12 cellular contexts compared by ENCODE assay signal in the genomic region with DNA sequence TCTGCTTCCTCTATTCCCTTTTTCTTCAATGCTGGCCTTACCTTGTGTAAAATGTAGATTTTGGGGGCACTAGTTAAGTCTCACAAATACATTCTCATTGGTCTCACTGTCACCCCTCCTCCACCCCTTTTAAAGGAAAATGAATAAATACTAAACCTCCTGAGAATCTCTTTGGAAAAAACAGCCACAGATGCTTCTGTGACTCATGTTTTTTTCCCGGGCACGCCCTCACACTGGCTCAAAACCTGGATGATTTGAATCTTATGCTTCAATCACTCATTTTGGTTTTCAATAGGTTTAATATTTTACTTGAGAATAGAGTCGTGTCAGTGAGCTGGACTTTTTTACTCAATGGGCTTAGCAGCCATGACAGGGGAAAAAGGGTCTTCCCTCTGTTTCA.
DNase-seq lines count a peak whose midpoint lies in the region; ATAC-seq, FAIRE-seq and TF ChIP-seq lines count a peak whose summit lies in the region.
"Had no signal": no experiment of that assay in that cellular context is flagged by ENCODE, and none has a peak within 500 bp of the region (broad histone marks: within the 10 kb centered on the region; RNA-seq: fewer than 3 reads in every experiment).

No MANE protein-coding gene starts in this region.

- peak overlapping the region in 5 of 6 donors; percentile 5 to 66 (median 9) for H3K27ac Mint-ChIP-seq in immature natural killer cell
- H3K27ac Mint-ChIP-seq: T-helper 1 cell treated with Interleukin-12 subunit alpha and Interleukin-12 subunit beta and Interleukin-4 antibody, amounts not matched to agents 30 μg/mL and 1 μg/mL, for 36 hours had no signal

- peaks cover 0 to 16% of the 10 kb centered on the region in 2 donors for H3K4me1 ChIP-seq in thyroid gland

- H3K27me3 Mint-ChIP-seq in immature natural killer cell (ENCODE audit: low read depth in 3 of 3): peaks cover 0 to 4% (median 2%) of the 10 kb centered on the region in 3 donors

- H3K27ac ChIP-seq in angular gyrus (ENCODE audit: low read depth, low read length): peak overlapping the region; percentile 51
- peak overlapping the region in 2 of 3 donors; percentile 46 to 62 for H3K27ac ChIP-seq in thyroid gland
- H3K27ac ChIP-seq: 22Rv1 had no signal

- ATAC-seq in HG02759 (IDR thresholded peaks at IDR 0.05; ENCODE audit: unreplicated experiment): no peak

- peaks cover 34 to 38% of the 10 kb centered on the region in 2 donors for H3K4me1 Mint-ChIP-seq in immature natural killer cell

- WGBS in thyroid gland, 2 donors: 65 to 70% methylated on average over 3 of the region's 3 CpGs

- H3K36me3 Mint-ChIP-seq in immature natural killer cell: peaks cover 0 to 3% (median 0%) of the 10 kb centered on the region in 3 donors

- peak overlapping the region in 1 of 5 donors; percentile 0 for H3K4me3 Mint-ChIP-seq in immature natural killer cell
- H3K4me3 Mint-ChIP-seq: T-helper 1 cell treated with Interleukin-12 subunit alpha and Interleukin-12 subunit beta and Interleukin-4 antibody, amounts not matched to agents 30 μg/mL and 1 μg/mL, for 36 hours had no signal

- TF ChIP-seq POLR2A in thyroid gland (IDR thresholded peaks at IDR 0.05): no peak

- H3K27me3 ChIP-seq in thyroid gland: no peaks in the 10 kb centered on the region

- intact Hi-C loops in thyroid gland (cut with DNase I): no loop called here

- H3K9me3 ChIP-seq in thyroid gland: no peaks in the 10 kb centered on the region

- FAIRE-seq in HTR-8/SVneo (lab: Jason Lieb, UNC): no peak
- FAIRE-seq: endometrium had no signal

- H3K9me3 Mint-ChIP-seq in immature natural killer cell: no peaks in the 10 kb centered on the region
- H3K9me3 Mint-ChIP-seq: T-helper 1 cell treated with Interleukin-12 subunit alpha and Interleukin-12 subunit beta and Interleukin-4 antibody, amounts not matched to agents 30 μg/mL and 1 μg/mL, for 36 hours had no signal

- H3K4me3 ChIP-seq in thyroid gland (replicated peaks in 1 of 3): no peak overlapping the region

- TF ChIP-seq CTCF in thyroid gland (IDR thresholded peaks at IDR 0.05): no peak

- DNase-seq in DMS53 (lab: John Stamatoyannopoulos, UW): peak; percentile 46
- DNase-seq in DMS53 treated with DMSO at 0.1 percent for 48 hours (lab: John Stamatoyannopoulos, UW; ENCODE audit: unreplicated experiment): no peak
- no peak for DNase-seq in immature natural killer cell
- DNase-seq in thyroid gland: no peak
- no peak for DNase-seq in HTR-8/SVneo (ENCODE audit: insufficient read length, low spot score)
- DNase-seq in activated T-cell treated with anti-CD3 and anti-CD28 coated beads for 4 hours: no peak
- DNase-seq: IMR-90 had no signal

- H3K36me3 ChIP-seq in thyroid gland: no peaks in the 10 kb centered on the region
